Comparison of ENCODE assay signal across 1 cellular context in the genomic region with DNA sequence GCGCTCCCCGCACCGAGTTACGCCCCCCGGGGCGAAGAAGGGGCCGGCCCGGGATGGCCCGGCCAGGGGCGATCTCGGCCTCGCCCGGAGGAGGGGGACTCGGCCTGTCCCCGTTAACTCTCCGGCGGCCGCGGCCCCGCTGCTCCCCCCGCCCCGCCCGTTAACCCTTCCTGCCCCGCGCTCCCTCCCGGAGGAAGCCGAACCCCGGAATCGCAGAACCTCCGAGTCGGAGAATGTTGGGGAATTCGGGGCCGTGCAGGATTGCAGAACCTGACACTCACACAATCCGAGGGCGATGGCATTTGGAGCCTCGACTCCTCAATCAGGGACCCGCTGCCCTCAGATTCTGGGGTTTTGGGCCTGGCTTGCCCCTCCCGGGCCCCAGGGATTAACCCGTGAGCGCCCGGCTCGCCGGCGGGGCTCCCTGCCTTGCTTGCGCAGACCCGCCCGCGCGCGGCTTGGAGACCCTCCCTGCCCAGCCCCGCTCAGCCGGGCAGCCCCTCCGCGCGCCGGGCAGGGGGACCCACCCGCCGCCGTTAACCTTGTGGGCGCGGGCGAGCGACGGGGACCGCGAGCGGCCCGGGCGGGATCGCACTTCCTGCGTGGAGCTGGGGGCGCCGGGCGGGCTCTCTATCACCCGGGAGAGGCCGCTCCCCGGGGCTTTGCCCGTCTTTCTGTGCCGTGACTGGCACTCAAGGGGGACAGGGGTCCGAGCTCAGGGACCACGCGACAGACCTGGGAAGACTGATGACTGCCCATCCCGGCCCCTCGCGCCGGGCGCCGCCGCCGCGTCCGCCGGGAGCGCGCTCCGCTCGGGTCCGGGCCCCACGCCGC.
TF ChIP-seq lines count a peak whose summit lies in the region.

No MANE protein-coding gene starts in this region.

TF ChIP-seq in H1, 55 proteins besides CTCF, POLR2A, EP300 and RAD21 (continued from another document):
- TF ChIP-seq SUZ12 (IDR thresholded peaks at IDR 0.05; ENCODE audit: low read length) = peak; percentile 73
- TF ChIP-seq RBBP5 (IDR thresholded peaks at IDR 0.05; ENCODE audit: borderline replicate concordance, low read depth, low read length) = peak; percentile 40; the same call in 1 of the 2 replicates
- TF ChIP-seq EZH2 (IDR thresholded peaks at IDR 0.05; ENCODE audit: low read depth, low read length, severe bottlenecking) = peak; percentile 83
TF ChIP-seq in H1: peak in this region for 5.
